Comparison of ENCODE assay signal across 1 cellular context in the genomic region with DNA sequence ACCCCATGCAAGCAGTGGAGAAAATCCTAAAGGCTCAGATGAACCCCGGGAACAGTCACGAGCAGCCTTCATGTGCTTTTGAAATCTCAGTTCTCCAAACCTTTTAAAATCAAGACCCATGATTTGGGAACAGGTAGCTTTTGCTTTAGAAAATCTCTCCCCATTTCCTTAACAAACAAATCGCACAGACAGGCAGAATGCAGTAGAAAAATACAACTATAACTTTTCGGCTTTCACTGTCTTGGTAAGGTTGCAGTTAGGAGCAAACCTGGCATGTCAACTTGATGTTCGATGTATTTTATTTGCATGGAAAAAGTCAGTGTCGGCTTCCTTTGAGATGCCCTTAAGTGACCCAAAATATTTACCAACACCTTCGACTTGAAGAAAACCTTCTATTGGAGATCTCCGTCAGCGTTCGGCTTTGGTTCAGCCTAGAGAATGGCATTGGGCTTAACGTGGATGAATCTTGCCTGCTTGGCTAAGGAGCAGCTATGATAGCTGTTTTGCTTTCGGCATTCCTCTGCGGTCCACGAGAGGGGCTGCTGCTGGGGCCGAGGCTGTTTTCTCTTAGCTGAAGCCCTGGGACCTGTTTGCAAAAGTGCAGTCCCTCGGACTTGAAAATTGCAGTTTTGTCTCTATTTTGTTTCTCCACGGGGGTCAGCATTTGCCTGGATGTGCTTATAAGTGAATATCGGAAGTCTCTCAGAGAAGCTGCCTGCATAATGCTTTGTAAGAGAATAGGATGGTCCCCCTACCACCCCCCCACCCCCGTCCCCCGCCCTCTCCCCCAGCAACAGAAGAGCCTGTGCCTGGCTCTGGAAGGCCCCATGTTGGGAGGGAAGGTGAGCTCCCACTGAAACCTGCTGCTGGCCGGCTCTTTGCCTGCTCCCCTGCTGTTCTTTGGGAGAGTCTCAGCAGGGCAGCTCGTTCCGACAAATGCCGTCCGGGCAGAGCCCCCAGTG.
TF ChIP-seq lines count a peak whose summit lies in the region.

No MANE protein-coding gene starts in this region.

TF ChIP-seq in GM12878, 131 proteins besides CTCF, POLR2A, EP300 and RAD21:
- TF ChIP-seq EZH2 (IDR thresholded peaks at IDR 0.05; ENCODE audit: borderline replicate concordance, control insufficient read depth, low read depth, low read length), result peak; percentile 83; the same call in 1 of the 2 replicates
- TF ChIP-seq NR2C2 (IDR thresholded peaks at IDR 0.05; ENCODE audit: borderline replicate concordance, control insufficient read depth, insufficient read length, low read depth), result no peak
